Comparison of ENCODE assay signal across 9 cellular contexts in genomic region chr13:110308377-110309158, GRCh38. TPM values are rescaled to one million over a fixed set of nuclear protein-coding genes. Genes with fewer than 3 reads are reported as not detected.
A peak's percentile ranks its signal among the peaks of the same experiment; 100 is the strongest.
DNase-seq lines count a peak whose midpoint lies in the region; ATAC-seq and TF ChIP-seq lines count a peak whose summit lies in the region.
"Had no signal": no experiment of that assay in that cellular context is flagged by ENCODE, and none has a peak within 500 bp of the region (broad histone marks: within the 10 kb centered on the region; RNA-seq: fewer than 3 reads in every experiment).

No MANE protein-coding gene starts in this region.

- CTCF ChIA-PET in BJ (lab: Yijun Ruan, JAX), result interaction anchor here (0.7 to 3.5 kb wide), 10 partner anchors 9 to 102 kb away, joined by 3 to 13 read pairs (median 4); no protein-coding TSS in a partner anchor

- peaks cover 18% of the 10 kb centered on the region for H3K27me3 Mint-ChIP-seq in nephron progenitor cell (ENCODE audit: low read depth, poor library complexity)

- no peak for ATAC-seq in HG03045 (IDR thresholded peaks at IDR 0.05; ENCODE audit: unreplicated experiment)

- H3K27me3 ChIP-seq in BJ (ENCODE audit: control insufficient read depth, insufficient read depth, low read length), result no peaks in the 10 kb centered on the region

- POLR2A ChIA-PET in BJ (lab: Charles Lee), result interaction anchor here (0.5 to 0.7 kb wide), 2 partner anchors 31 to 65 kb away, joined by 3 read pairs; no protein-coding TSS in a partner anchor

- peak overlapping the region; percentile 81 for H3K27ac Mint-ChIP-seq in nephron progenitor cell
- H3K27ac Mint-ChIP-seq: dendritic cell treated with granulocyte-macrophage colony-stimulating factor and Interleukin-4, amounts not matched to agents 40 ng/mL and 50 ng/mL, for 4 days had no signal

- H3K4me3 Mint-ChIP-seq in nephron progenitor cell, result peak overlapping the region; percentile 96
- H3K4me3 Mint-ChIP-seq: dendritic cell treated with granulocyte-macrophage colony-stimulating factor and Interleukin-4, amounts not matched to agents 40 ng/mL and 50 ng/mL, for 4 days had no signal

- H3K4me1 Mint-ChIP-seq in nephron progenitor cell, result peaks cover 77% of the 10 kb centered on the region

- H3K4me3 ChIP-seq in BJ (ENCODE audit: low read depth, low read length), result peak overlapping the region; percentile 76

- no peaks in the 10 kb centered on the region for H3K9me3 Mint-ChIP-seq in nephron progenitor cell
- H3K9me3 Mint-ChIP-seq: dendritic cell treated with granulocyte-macrophage colony-stimulating factor and Interleukin-4, amounts not matched to agents 40 ng/mL and 50 ng/mL, for 4 days had no signal

- TF ChIP-seq CTCF in BJ (IDR thresholded peaks at IDR 0.05; ENCODE audit: insufficient read depth, low read depth, low read length), result no peak
- TF ChIP-seq CTCF in nephron progenitor cell (IDR thresholded peaks at IDR 0.05), result no peak

- DNase-seq in BJ (ENCODE audit: low read depth), result no peak
- peak; percentile 25 for DNase-seq in NCI-H774 (lab: John Stamatoyannopoulos, UW)
- DNase-seq in fibroblast of gingiva (ENCODE audit: low read depth), result peak; percentile 47
- peak; percentile 59 for DNase-seq in nephron progenitor cell
- DNase-seq in stimulated activated CD4-positive, alpha-beta T cell treated with anti-CD3 and anti-CD28 coated beads, Interleukin-4, amount 100 ng/mL, for 24 hours, result no peak
- no peak for DNase-seq in T-helper 9 cell
- DNase-seq in DMS153 (lab: John Stamatoyannopoulos, UW), result no peak

- H3K36me3 ChIP-seq in BJ (ENCODE audit: control insufficient read depth, insufficient read depth, low read length), result peaks cover 2% of the 10 kb centered on the region; the same call in 1 of the 2 replicates

- H3K36me3 Mint-ChIP-seq in nephron progenitor cell (ENCODE audit: low read depth), result peaks cover 6% of the 10 kb centered on the region

RNA-seq across cellular contexts. Expression of gene COL4A2, which starts 1.5 kb away (rescaled TPM):
- polyA plus RNA-seq in BJ (2011; rRNA removed), result 410 and 886 TPM in 2 replicates
- 205 and 240 TPM in 2 replicates for polyA minus RNA-seq in BJ (2011; rRNA and poly(A)+ RNA removed)

RNA-seq across cellular contexts. Expression of gene COL4A1, which starts 1.6 kb away (rescaled TPM):
- polyA plus RNA-seq in BJ (2011; rRNA removed), result 345 and 375 TPM in 2 replicates
- polyA minus RNA-seq in BJ (2011; rRNA and poly(A)+ RNA removed), result 346 and 360 TPM in 2 replicates

Comparison
In these comparisons a context has a peak if more than half of its experiments do, and no peak if none do; other contexts are left out.
1. DNase-seq: peak in NCI-H774 (single experiment), fibroblast of gingiva (single experiment) and nephron progenitor cell (single experiment); none in BJ (single experiment), stimulated activated CD4-positive, alpha-beta T cell treated with anti-CD3 and anti-CD28 coated beads, Interleukin-4, amount 100 ng/mL, for 24 hours (single experiment), T-helper 9 cell (single experiment) and DMS153 (single experiment).